In genomic region chr21:46425061-46425460, GRCh38 we compare ENCODE assay signal across 10 cellular contexts. TPM values are rescaled to one million over a fixed set of nuclear protein-coding genes. Genes with fewer than 3 reads are reported as not detected.
DNase-seq lines count a peak whose midpoint lies in the region; ATAC-seq lines count a peak whose summit lies in the region.
"Had no signal": no experiment of that assay in that cellular context is flagged by ENCODE, and none has a peak within 500 bp of the region (broad histone marks: within the 10 kb centered on the region; RNA-seq: fewer than 3 reads in every experiment).

No MANE protein-coding gene starts in this region.

- H3K9me3 Mint-ChIP-seq in CD4-positive, CD25-positive, alpha-beta regulatory T cell, result no peaks in the 10 kb centered on the region
- no peaks in the 10 kb centered on the region for H3K9me3 Mint-ChIP-seq in activated T-helper 1 cell treated with anti-CD3 and anti-CD28 coated beads, Interleukin-12 subunit alpha, Interleukin-12 subunit beta, Interleukin-2, Interleukin-4 antibody, amounts not matched to agents 30 ng/mL and 10 ng/mL and 1 ng/mL, durations not matched to agents 14 hours and 24 hours and 36 hours
- H3K9me3 Mint-ChIP-seq in naive thymus-derived CD8-positive, alpha-beta T cell, result no peaks in the 10 kb centered on the region

- H3K36me3 ChIP-seq in CD4-positive, CD25-positive, alpha-beta regulatory T cell (ENCODE audit: control insufficient read depth, insufficient read depth, low read length), result peaks cover 22% of the 10 kb centered on the region
- H3K36me3 ChIP-seq in H7 (replicated peaks; ENCODE audit: control insufficient read depth, insufficient read depth, low read length), result peaks cover 8% of the 10 kb centered on the region
- H3K36me3 ChIP-seq in GM23248 (ENCODE audit: low read depth), result peaks cover 6% of the 10 kb centered on the region; the same call in 1 of the 2 replicates

- no peaks in the 10 kb centered on the region for H3K9me2 ChIP-seq in GM23248 (ENCODE audit: insufficient read depth)

- H3K36me3 Mint-ChIP-seq in CD4-positive, CD25-positive, alpha-beta regulatory T cell, result peaks cover 13% of the 10 kb centered on the region
- H3K36me3 Mint-ChIP-seq in activated T-helper 1 cell treated with anti-CD3 and anti-CD28 coated beads, Interleukin-12 subunit alpha, Interleukin-12 subunit beta, Interleukin-2, Interleukin-4 antibody, amounts not matched to agents 30 ng/mL and 10 ng/mL and 1 ng/mL, durations not matched to agents 14 hours and 24 hours and 36 hours (ENCODE audit: low read depth), result peaks cover 5% of the 10 kb centered on the region
- peaks cover 0 to 17% (median 8%) of the 10 kb centered on the region in 3 donors for H3K36me3 Mint-ChIP-seq in naive thymus-derived CD8-positive, alpha-beta T cell

- peak overlapping the region; percentile 72 to 82 (median 76) for H3K4me3 Mint-ChIP-seq in CD4-positive, CD25-positive, alpha-beta regulatory T cell
- H3K4me3 Mint-ChIP-seq in activated T-helper 1 cell treated with anti-CD3 and anti-CD28 coated beads, Interleukin-12 subunit alpha, Interleukin-12 subunit beta, Interleukin-2, Interleukin-4 antibody, amounts not matched to agents 30 ng/mL and 10 ng/mL and 1 ng/mL, durations not matched to agents 14 hours and 24 hours and 36 hours, result no peak overlapping the region
- peak overlapping the region; percentile 72 to 92 (median 88) for H3K4me3 Mint-ChIP-seq in naive thymus-derived CD8-positive, alpha-beta T cell

- no peaks in the 10 kb centered on the region for H3F3A ChIP-seq in GM23248 (ENCODE audit: insufficient read depth)

- peaks cover 0 to 25% (median 8%) of the 10 kb centered on the region in 4 donors for H3K4me1 Mint-ChIP-seq in CD4-positive, CD25-positive, alpha-beta regulatory T cell
- H3K4me1 Mint-ChIP-seq in activated T-helper 1 cell treated with anti-CD3 and anti-CD28 coated beads, Interleukin-12 subunit alpha, Interleukin-12 subunit beta, Interleukin-2, Interleukin-4 antibody, amounts not matched to agents 30 ng/mL and 10 ng/mL and 1 ng/mL, durations not matched to agents 14 hours and 24 hours and 36 hours (ENCODE audit: low read depth), result no peaks in the 10 kb centered on the region
- peaks cover 13 to 51% (median 47%) of the 10 kb centered on the region in 4 donors for H3K4me1 Mint-ChIP-seq in naive thymus-derived CD8-positive, alpha-beta T cell

- intact Hi-C loops in activated T-helper 1 cell treated with anti-CD3 and anti-CD28 coated beads, Interleukin-12 subunit alpha, Interleukin-12 subunit beta, Interleukin-2, Interleukin-4 antibody, amounts not matched to agents 30 ng/mL and 10 ng/mL and 1 ng/mL, durations not matched to agents 14 hours and 24 hours and 36 hours (cut with micrococcal nuclease), result no loop called here

- H3K27ac ChIP-seq in CD4-positive, CD25-positive, alpha-beta regulatory T cell (ENCODE audit: insufficient read depth, low read length, poor library complexity, severe bottlenecking), result peak overlapping the region; percentile 69
- H3K27ac ChIP-seq in GM23248, result no peak overlapping the region

- ATAC-seq in CD4-positive, CD25-positive, alpha-beta regulatory T cell (ENCODE audit: low read depth in 2 of 2), result no peak
- peak in 1 of 2 donors; percentile 9 for ATAC-seq in naive thymus-derived CD8-positive, alpha-beta T cell
- ATAC-seq in HG03520 (IDR thresholded peaks at IDR 0.05; ENCODE audit: unreplicated experiment), result no peak
- ATAC-seq in HG03280 (IDR thresholded peaks at IDR 0.05; ENCODE audit: unreplicated experiment), result no peak
- ATAC-seq: Panc1 had no signal

- H2AFZ ChIP-seq in GM23248, result no peak overlapping the region

- POLR2A ChIA-PET in naive thymus-derived CD8-positive, alpha-beta T cell (lab: Charles Lee), result interaction anchor here (0.9 to 6.0 kb wide), 18 partner anchors 11 to 215 kb away, joined by 3 to 65 read pairs (median 5); partner anchors contain the start of genes C21orf58, DIP2A, MCM3AP and PCNT

- H3K27me3 Mint-ChIP-seq in CD4-positive, CD25-positive, alpha-beta regulatory T cell, result no peaks in the 10 kb centered on the region
- no peaks in the 10 kb centered on the region for H3K27me3 Mint-ChIP-seq in activated T-helper 1 cell treated with anti-CD3 and anti-CD28 coated beads, Interleukin-12 subunit alpha, Interleukin-12 subunit beta, Interleukin-2, Interleukin-4 antibody, amounts not matched to agents 30 ng/mL and 10 ng/mL and 1 ng/mL, durations not matched to agents 14 hours and 24 hours and 36 hours (ENCODE audit: insufficient read depth)
- no peaks in the 10 kb centered on the region for H3K27me3 Mint-ChIP-seq in naive thymus-derived CD8-positive, alpha-beta T cell

- H3K27ac Mint-ChIP-seq in CD4-positive, CD25-positive, alpha-beta regulatory T cell, result peak overlapping the region in 2 of 3 donors; percentile 87 to 94
- H3K27ac Mint-ChIP-seq in activated T-helper 1 cell treated with anti-CD3 and anti-CD28 coated beads, Interleukin-12 subunit alpha, Interleukin-12 subunit beta, Interleukin-2, Interleukin-4 antibody, amounts not matched to agents 30 ng/mL and 10 ng/mL and 1 ng/mL, durations not matched to agents 14 hours and 24 hours and 36 hours, result peak overlapping the region; percentile 25
- peak overlapping the region; percentile 94 to 100 (median 99) for H3K27ac Mint-ChIP-seq in naive thymus-derived CD8-positive, alpha-beta T cell

- H3K4me1 ChIP-seq in CD4-positive, CD25-positive, alpha-beta regulatory T cell (ENCODE audit: control insufficient read depth, insufficient read depth, low read length, poor library complexity, severe bottlenecking), result peaks cover 18% of the 10 kb centered on the region
- H3K4me1 ChIP-seq in GM23248 (ENCODE audit: insufficient read depth), result no peaks in the 10 kb centered on the region

- WGBS in GM23248 (ENCODE audit: low coverage in 1 of 2, low lambda C conversion rate in 2 of 2, missing lambda C conversion rate in 2 of 2), 2 experiments, result 92 to 96% methylated on average over 19 of the region's 19 CpGs

- no peaks in the 10 kb centered on the region for H4K20me1 ChIP-seq in GM23248 (ENCODE audit: insufficient read depth)

- no peak for DNase-seq in CD4-positive, CD25-positive, alpha-beta regulatory T cell
- DNase-seq in H7, result peak; percentile 40
- no peak for DNase-seq in activated T-helper 1 cell treated with anti-CD3 and anti-CD28 coated beads, Interleukin-12 subunit alpha, Interleukin-12 subunit beta, Interleukin-2, Interleukin-4 antibody, amounts not matched to agents 30 ng/mL and 10 ng/mL and 1 ng/mL, durations not matched to agents 14 hours and 24 hours and 36 hours (ENCODE audit: low spot score)
- DNase-seq in naive thymus-derived CD8-positive, alpha-beta T cell, result peak in 1 of 10 donors; percentile 15
- no peak for DNase-seq in GM23248
- no peak for DNase-seq in cortex of kidney (lab: John Stamatoyannopoulos, UW)
- DNase-seq: foreskin fibroblast had no signal

- no peak overlapping the region for H3K4me3 ChIP-seq in CD4-positive, CD25-positive, alpha-beta regulatory T cell (ENCODE audit: low read depth, low read length)
- no peak overlapping the region for H3K4me3 ChIP-seq in H7 (ENCODE audit: insufficient read depth, low read depth, low read length)
- H3K4me3 ChIP-seq in GM23248, result no peak overlapping the region

- no peaks in the 10 kb centered on the region for H3K79me2 ChIP-seq in GM23248 (ENCODE audit: insufficient read depth)

- H3K9ac ChIP-seq in GM23248, result no peak overlapping the region

- in situ Hi-C loops in GM23248 (cut with MboI), result loop anchor here (10.0 kb wide), 1 partner anchor 60 kb away; no protein-coding TSS in a partner anchor

- no peaks in the 10 kb centered on the region for H3K9me3 ChIP-seq in CD4-positive, CD25-positive, alpha-beta regulatory T cell (ENCODE audit: control insufficient read depth in 2 of 2, low read length in 2 of 2)
- H3K9me3 ChIP-seq in GM23248 (ENCODE audit: low read depth), result no peaks in the 10 kb centered on the region

- no peaks in the 10 kb centered on the region for H3K27me3 ChIP-seq in CD4-positive, CD25-positive, alpha-beta regulatory T cell (ENCODE audit: control insufficient read depth, insufficient read depth, low read length)
- H3K27me3 ChIP-seq in H7 (ENCODE audit: control insufficient read depth, insufficient read depth, low read length) (no peaks in the 10 kb centered on the region), GM23248 (replicated peaks; ENCODE audit: insufficient read depth) (no peaks in the 10 kb centered on the region)

- no peak overlapping the region for H3K4me2 ChIP-seq in GM23248 (ENCODE audit: unreplicated experiment)

RNA-seq across cellular contexts. Expression of gene DIP2A, which starts 33.6 kb away (rescaled TPM):
- total RNA-seq in CD4-positive, CD25-positive, alpha-beta regulatory T cell, result 125 TPM
- polyA plus RNA-seq in CD4-positive, CD25-positive, alpha-beta regulatory T cell, result 10 to 100 TPM; 12.6 to 24.8 (median 16.6) TPM
- total RNA-seq in H7 (2014; rRNA removed; shearing (Covaris generic)), result 19.4 and 30.2 TPM in 2 replicates
- 33.5 and 33.6 TPM in 2 replicates for total RNA-seq in activated T-helper 1 cell treated with anti-CD3 and anti-CD28 coated beads, Interleukin-12 subunit alpha, Interleukin-12 subunit beta, Interleukin-2, Interleukin-4 antibody, amounts not matched to agents 30 ng/mL and 10 ng/mL and 1 ng/mL, durations not matched to agents 14 hours and 24 hours and 36 hours
- 100 to 1,000 TPM; 158 to 163 TPM for total RNA-seq in naive thymus-derived CD8-positive, alpha-beta T cell
- polyA plus RNA-seq in naive thymus-derived CD8-positive, alpha-beta T cell, result 10 to 100 TPM; 26.8 to 33.6 (median 28.6) TPM
- total RNA-seq in GM23248 (2014; rRNA removed; shearing (Covaris generic)), result 13.1 and 14.3 TPM in 2 replicates
- 9.8 and 12.5 TPM in 2 replicates for polyA plus RNA-seq in GM23248 (2016; fragmentation: Nextera tagmentation; extraction: Ambion mirVana)

Comparison
In these comparisons a context has a peak if more than half of its experiments do, and no peak if none do; other contexts are left out.
1. H3K27ac Mint-ChIP-seq: peak in every context shown above with its lines; median percentile 99 in naive thymus-derived CD8-positive, alpha-beta T cell; 90 in CD4-positive, CD25-positive, alpha-beta regulatory T cell; 25 in activated T-helper 1 cell treated with anti-CD3 and anti-CD28 coated beads, Interleukin-12 subunit alpha, Interleukin-12 subunit beta, Interleukin-2, Interleukin-4 antibody, amounts not matched to agents 30 ng/mL and 10 ng/mL and 1 ng/mL, durations not matched to agents 14 hours and 24 hours and 36 hours.